In the genomic region with DNA sequence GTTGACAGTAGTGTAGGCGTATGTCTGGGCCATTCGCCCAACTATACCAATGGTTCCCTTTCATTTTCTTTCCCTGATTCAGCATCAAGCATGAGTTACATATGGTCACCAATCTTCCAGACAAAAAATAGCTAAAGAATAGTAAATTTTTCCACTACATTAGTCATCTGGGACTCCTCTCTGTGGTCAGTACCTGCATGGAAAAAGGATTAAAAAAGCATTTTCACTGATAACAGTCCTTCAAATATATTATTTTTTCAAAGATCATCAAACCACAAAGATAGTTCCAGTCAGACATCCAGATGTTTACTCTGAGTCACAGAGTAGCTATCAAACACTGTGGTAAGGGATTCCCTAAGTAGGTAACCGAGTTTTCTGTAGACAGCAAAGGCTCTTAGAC, we compare ENCODE assay signal across 18 cellular contexts.
DNase-seq lines count a peak whose midpoint lies in the region; ATAC-seq and TF ChIP-seq lines count a peak whose summit lies in the region.
"Had no signal": no experiment of that assay in that cellular context is flagged by ENCODE, and none has a peak within 500 bp of the region (broad histone marks: within the 10 kb centered on the region; RNA-seq: fewer than 3 reads in every experiment).

No MANE protein-coding gene starts in this region.

- H3K4me3 ChIP-seq in brain microvascular endothelial cell (ENCODE audit: low read depth, low read length) (no peak overlapping the region), vagina (no peak overlapping the region)
- H3K4me3 ChIP-seq: ascending aorta, heart left ventricle, prostate gland, SJSA1 had no signal

- ATAC-seq in GM18498 (IDR thresholded peaks at IDR 0.05; ENCODE audit: unreplicated experiment) = no peak
- ATAC-seq: activated T-helper 17 cell treated with anti-CD3 and anti-CD28 coated beads, Interleukin-2, amount 50 U/mL, for 72 hours; heart left ventricle; left lobe of liver had no signal

- in situ Hi-C loops in brain microvascular endothelial cell (cut with HindIII; ENCODE audit: low pct_ligation_motif_present, low sequenced_read_pairs) = no loop called here

- intact Hi-C loops in vagina (cut with DNase I) = no loop called here

- no peaks in the 10 kb centered on the region for H3K36me3 ChIP-seq in brain microvascular endothelial cell (replicated peaks)
- H3K36me3 ChIP-seq in vagina = no peaks in the 10 kb centered on the region
- H3K36me3 ChIP-seq: ascending aorta, heart left ventricle, prostate gland, SJSA1 had no signal

- CTCF ChIA-PET in RWPE1 (lab: Yijun Ruan, JAX) = interaction anchor here (0.7 kb wide), 1 partner anchor 1266 kb away, joined by 3 read pairs; no protein-coding TSS in a partner anchor

- H3K27me3 ChIP-seq in brain microvascular endothelial cell (replicated peaks) = no peaks in the 10 kb centered on the region
- no peaks in the 10 kb centered on the region for H3K27me3 ChIP-seq in vagina
- H3K27me3 ChIP-seq: ascending aorta, heart left ventricle, SJSA1 had no signal

- POLR2A ChIA-PET in RWPE1 (lab: Yijun Ruan, JAX; ENCODE audit: low non-redundant PET) = no interaction called here

- H3K27ac ChIP-seq in brain microvascular endothelial cell (no peak overlapping the region), vagina (no peak overlapping the region), RWPE1 (no peak overlapping the region)
- H3K27ac ChIP-seq: ascending aorta, C4-2B, heart left ventricle, prostate gland, SJSA1 had no signal

- TF ChIP-seq CTCF in brain microvascular endothelial cell (IDR thresholded peaks at IDR 0.05; ENCODE audit: low read depth, low read length, missing control alignments) = no peak
- TF ChIP-seq CTCF in vagina (IDR thresholded peaks at IDR 0.05) = no peak
- no peak for TF ChIP-seq CTCF in RWPE1 (conservative IDR thresholded peaks at IDR 0.05; ENCODE audit: low read depth)

- no peaks in the 10 kb centered on the region for H3K4me1 ChIP-seq in vagina
- H3K4me1 ChIP-seq: ascending aorta, heart left ventricle, prostate gland had no signal

- peak; percentile 30 for DNase-seq in DMS53 treated with DMSO at 0.1 percent for 48 hours (lab: John Stamatoyannopoulos, UW; ENCODE audit: unreplicated experiment)
- DNase-seq in LoVo (ENCODE audit: low spot score) = peak; percentile 48
- DNase-seq in brain microvascular endothelial cell = peak; percentile 78
- peak; percentile 6 for DNase-seq in kidney tubule cell (ENCODE audit: low spot score)
- no peak for DNase-seq in vagina (ENCODE audit: extremely low spot score in 2 of 2)
- no peak for DNase-seq in stimulated activated CD4-positive, alpha-beta T cell treated with anti-CD3 and anti-CD28 coated beads, Interleukin-12 subunit alpha, Interleukin-12 subunit beta, amount 100 ng/mL, for 4 hours
- no peak for DNase-seq in RWPE1 (ENCODE audit: low spot score)
- DNase-seq: activated CD4-positive, alpha-beta memory T cell treated with anti-CD3 and anti-CD28 coated beads for 36 hours; effector memory CD4-positive, alpha-beta T cell; heart left ventricle; NCI-H2081 treated with DMSO at 0.1 percent for 48 hours had no signal

- TF ChIP-seq POLR2A in vagina (IDR thresholded peaks at IDR 0.05) = no peak

- no peaks in the 10 kb centered on the region for H3K9me3 ChIP-seq in vagina
- H3K9me3 ChIP-seq: ascending aorta, prostate gland, SJSA1 had no signal

Comparison
In these comparisons a context has a peak if more than half of its experiments do, and no peak if none do; other contexts are left out.
1. DNase-seq: peak in DMS53 treated with DMSO at 0.1 percent for 48 hours (single experiment), LoVo (single experiment), brain microvascular endothelial cell (single experiment) and kidney tubule cell (single experiment); none in vagina (0 of 2), stimulated activated CD4-positive, alpha-beta T cell treated with anti-CD3 and anti-CD28 coated beads, Interleukin-12 subunit alpha, Interleukin-12 subunit beta, amount 100 ng/mL, for 4 hours (single experiment) and RWPE1 (single experiment).